Comparison of ENCODE assay signal across 19 cellular contexts in genomic region chr9:130608554-130609122, GRCh38. TPM values are rescaled to one million over a fixed set of nuclear protein-coding genes. Genes with fewer than 3 reads are reported as not detected.
"Had no signal": no experiment of that assay in that cellular context is flagged by ENCODE, and none has a peak within 500 bp of the region (broad histone marks: within the 10 kb centered on the region; RNA-seq: fewer than 3 reads in every experiment).

No MANE protein-coding gene starts in this region.

- ATAC-seq: activated CD4-positive, CD25-positive, alpha-beta regulatory T cell treated with anti-CD3 and anti-CD28 coated beads, Interleukin-2, amount 50 U/mL, for 24 hours; activated naive CD8-positive, alpha-beta T cell treated with anti-CD3 and anti-CD28 coated beads, Interleukin-2, amount 50 U/mL, for 24 hours had no signal

- H3K27ac ChIP-seq: parathyroid adenoma, skin epidermis, tibial nerve, vagina had no signal

- H3K9me3 ChIP-seq: esophagus muscularis mucosa, tibial nerve, vagina had no signal

- H3K4me3 ChIP-seq: esophagus muscularis mucosa, lung, skin epidermis, tibial nerve, vagina had no signal

- H3K4me1 ChIP-seq: parathyroid adenoma, vagina had no signal

- DNase-seq: activated naive CD4-positive, alpha-beta T cell treated with anti-CD3 and anti-CD28 coated beads for 36 hours; activated naive CD8-positive, alpha-beta T cell treated with anti-CD3 and anti-CD28 coated beads, Interleukin-2, amount 50 U/mL, for 24 hours; aorta; retina; stimulated activated CD4-positive, alpha-beta T cell treated with anti-CD3 and anti-CD28 coated beads, Interleukin-15, amount 100 ng/mL, for 24 hours; stimulated activated CD4-positive, alpha-beta T cell treated with anti-CD3 and anti-CD28 coated beads, Interleukin-4, amount 100 ng/mL, for 1 hour; stimulated activated naive CD4-positive, alpha-beta T cell had no signal

- H3K27me3 ChIP-seq: esophagus muscularis mucosa, tibial nerve, vagina had no signal

- H3K4me1 Mint-ChIP-seq: mesothelial cell of epicardium had no signal

- H3K27ac Mint-ChIP-seq: activated naive CD4-positive, alpha-beta T cell treated with anti-CD3 and anti-CD28 coated beads for 36 hours; activated naive CD8-positive, alpha-beta T cell treated with anti-CD3 and anti-CD28 coated beads, Interleukin-2, amount 50 U/mL, for 24 hours; activated T-helper 2 cell treated with anti-CD3 and anti-CD28 coated beads, Interferon-gamma antibody, Interleukin-2, Interleukin-4, amounts not matched to agents 10 μg/mL and 5 μg/mL and 100 μg/mL, durations not matched to agents 14 hours and 24 hours and 36 hours; mesothelial cell of epicardium had no signal

- H3K9me3 Mint-ChIP-seq: activated naive CD4-positive, alpha-beta T cell treated with anti-CD3 and anti-CD28 coated beads for 36 hours; activated naive CD8-positive, alpha-beta T cell treated with anti-CD3 and anti-CD28 coated beads, Interleukin-2, amount 50 U/mL, for 24 hours; activated T-helper 2 cell treated with anti-CD3 and anti-CD28 coated beads, Interferon-gamma antibody, Interleukin-2, Interleukin-4, amounts not matched to agents 10 μg/mL and 5 μg/mL and 100 μg/mL, durations not matched to agents 14 hours and 24 hours and 36 hours; mesothelial cell of epicardium had no signal

- H3K27me3 Mint-ChIP-seq: activated naive CD8-positive, alpha-beta T cell treated with anti-CD3 and anti-CD28 coated beads, Interleukin-2, amount 50 U/mL, for 24 hours had no signal

- H3K9ac ChIP-seq: parathyroid adenoma had no signal

- H3K4me3 Mint-ChIP-seq: activated naive CD4-positive, alpha-beta T cell treated with anti-CD3 and anti-CD28 coated beads for 36 hours; activated naive CD8-positive, alpha-beta T cell treated with anti-CD3 and anti-CD28 coated beads, Interleukin-2, amount 50 U/mL, for 24 hours; mesothelial cell of epicardium had no signal

RNA-seq across cellular contexts. Expression of gene PRDM12, which starts 55.8 kb away (rescaled TPM):
- total RNA-seq: activated naive CD4-positive, alpha-beta T cell treated with anti-CD3 and anti-CD28 coated beads for 36 hours; aorta; bronchial epithelial cell; esophagus muscularis mucosa; fibroblast of villous mesenchyme; mesothelial cell of epicardium; subcutaneous adipose tissue; tibial nerve; vagina had no signal
- polyA plus RNA-seq: aorta had no signal
